2 cellular contexts compared by ENCODE assay signal in the genomic region with DNA sequence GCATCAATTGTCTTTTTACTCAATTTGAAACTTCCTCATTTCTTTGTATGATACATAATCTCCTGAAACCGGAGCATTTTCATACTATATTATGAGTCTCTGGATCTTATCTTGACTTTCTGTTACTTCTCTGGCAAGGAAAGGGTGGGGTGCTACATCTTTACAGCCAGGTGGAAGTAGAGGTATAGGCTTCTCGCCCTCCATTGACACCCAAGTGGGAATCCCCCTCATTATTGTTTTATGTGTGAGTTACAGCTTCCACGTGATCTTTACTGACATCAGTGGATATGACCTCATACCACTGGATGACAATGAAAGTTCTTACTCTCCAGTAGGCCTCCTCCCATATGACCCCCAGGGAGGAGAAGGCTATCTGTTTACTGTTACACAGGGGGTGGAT.
TF ChIP-seq lines count a peak whose summit lies in the region.

No MANE protein-coding gene starts in this region.

TF ChIP-seq in SK-N-SH, 30 proteins besides CTCF, POLR2A, EP300 and RAD21 (continued from another document):
- TF ChIP-seq REST (IDR thresholded peaks at IDR 0.05; ENCODE audit: low read depth, low read length) (no peak), FOXJ3 (CRISPR knock-in tag; IDR thresholded peaks at IDR 0.05) (no peak)

TF ChIP-seq in WTC11, 78 proteins besides CTCF, POLR2A, EP300 and RAD21 (continued from another document):
- TF ChIP-seq PREB (CRISPR knock-in tag; IDR thresholded peaks at IDR 0.05; ENCODE audit: borderline replicate concordance) (no peak), KAT7 (CRISPR knock-in tag; IDR thresholded peaks at IDR 0.05; ENCODE audit: borderline replicate concordance) (no peak), SP1 (CRISPR knock-in tag; conservative IDR thresholded peaks at IDR 0.05) (no peak), HMGA2 (CRISPR knock-in tag; IDR thresholded peaks at IDR 0.05) (no peak), ZNF121 (CRISPR knock-in tag; IDR thresholded peaks at IDR 0.05) (no peak)
TF ChIP-seq in WTC11: peak in this region for 0.
